Comparison of ENCODE assay signal across 16 cellular contexts in the genomic region with DNA sequence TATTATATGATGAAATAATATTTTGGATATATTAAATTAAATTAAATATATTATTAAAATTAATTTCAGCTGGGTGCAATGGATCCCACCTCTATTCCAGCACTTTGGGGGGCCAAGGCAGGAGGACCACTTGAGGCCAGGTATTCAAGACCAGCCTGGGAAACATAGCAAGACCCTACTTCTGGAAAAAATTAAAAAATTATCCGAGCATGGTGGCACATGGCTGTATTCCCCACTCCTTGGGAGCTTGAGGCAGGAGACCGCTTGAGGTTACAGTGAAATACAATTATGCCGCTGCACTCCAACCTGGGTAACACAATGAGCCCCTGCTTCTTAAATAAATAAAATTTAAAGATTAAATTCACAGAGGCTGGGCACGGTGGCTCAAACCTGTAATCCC.
DNase-seq lines count a peak whose midpoint lies in the region; ATAC-seq and TF ChIP-seq lines count a peak whose summit lies in the region.
"Had no signal": no experiment of that assay in that cellular context is flagged by ENCODE, and none has a peak within 500 bp of the region (broad histone marks: within the 10 kb centered on the region; RNA-seq: fewer than 3 reads in every experiment).

No MANE protein-coding gene starts in this region.

- ATAC-seq in gastrocnemius medialis: no peak
- no peak for ATAC-seq in upper lobe of right lung
- ATAC-seq: SK-N-SH treated with all-trans-retinoic acid at 6 μM for 48 hours had no signal

- POLR2A ChIA-PET in CD4-positive, alpha-beta memory T cell (lab: Charles Lee; ENCODE audit: partially characterized antibody): interaction anchor here (0.7 to 8.1 kb wide), 18 partner anchors 11 to 134 kb away, joined by 3 to 108 read pairs (median 8); a partner anchor contains a TSS

- peak overlapping the region in 3 of 7 donors; percentile 70 to 95 (median 95) for H3K27ac Mint-ChIP-seq in CD4-positive, alpha-beta memory T cell

- peak in 1 of 5 donors; percentile 5 for DNase-seq in CD4-positive, alpha-beta memory T cell
- peak; percentile 6 for DNase-seq in ecto neural progenitor cell (ENCODE audit: low spot score)
- DNase-seq in gastrocnemius medialis: no peak
- DNase-seq in OCI-M1 (lab: John Stamatoyannopoulos, UW): no peak
- no peak for DNase-seq in superior temporal gyrus (ENCODE audit: extremely low spot score)
- no peak for DNase-seq in upper lobe of right lung
- DNase-seq: Calu3, erythroblast, foreskin melanocyte, NCI-H1092, NCI-H2029 treated with DMSO at 0.1 percent for 48 hours, RPMI8226, small intestine had no signal

- peaks cover 0 to 2% (median 0%) of the 10 kb centered on the region in 8 donors for H3K9me3 Mint-ChIP-seq in CD4-positive, alpha-beta memory T cell
- H3K9me3 Mint-ChIP-seq: naive thymus-derived CD8-positive, alpha-beta T cell had no signal

- H3K4me1 ChIP-seq in BLaER1 (peaks cover 31% of the 10 kb centered on the region), gastrocnemius medialis (peaks cover 41 to 51% of the 10 kb centered on the region in 2 donors), upper lobe of right lung (peaks cover 52% of the 10 kb centered on the region)
- H3K4me1 ChIP-seq in CD4-positive, alpha-beta memory T cell (ENCODE audit: insufficient read depth, low read length): peaks cover 97% of the 10 kb centered on the region

- intact Hi-C loops in CD4-positive, alpha-beta memory T cell (cut with micrococcal nuclease): no loop called here
- intact Hi-C loops in gastrocnemius medialis (cut with DNase I; ENCODE audit: low total_unique reads): no loop called here
- intact Hi-C loops in upper lobe of right lung (cut with DNase I): no loop called here

- no peak overlapping the region for H3K9ac ChIP-seq in BLaER1

- TF ChIP-seq CTCF in gastrocnemius medialis (IDR thresholded peaks at IDR 0.05 in 4 of 5, conservative IDR thresholded peaks at IDR 0.05 in 1 of 5) (no peak), upper lobe of right lung (IDR thresholded peaks at IDR 0.05) (no peak)

- H3K4me2 ChIP-seq in BLaER1: peak overlapping the region; percentile 73

- no peak overlapping the region for H3K27ac ChIP-seq in BLaER1
- peak overlapping the region; percentile 77 for H3K27ac ChIP-seq in CD4-positive, alpha-beta memory T cell (ENCODE audit: low read depth, low read length)
- peak overlapping the region in 3 of 4 donors; percentile 42 to 58 (median 48) for H3K27ac ChIP-seq in gastrocnemius medialis
- no peak overlapping the region for H3K27ac ChIP-seq in upper lobe of right lung

- H3K4me3 Mint-ChIP-seq in CD4-positive, alpha-beta memory T cell: peak overlapping the region in 3 of 8 donors; percentile 9 to 85 (median 10)

- no peak for TF ChIP-seq POLR2A in gastrocnemius medialis (IDR thresholded peaks at IDR 0.05)

- no peak overlapping the region for H3K4me3 ChIP-seq in BLaER1
- no peak overlapping the region for H3K4me3 ChIP-seq in CD4-positive, alpha-beta memory T cell (ENCODE audit: low read length in 2 of 2)
- H3K4me3 ChIP-seq in gastrocnemius medialis: no peak overlapping the region
- no peak overlapping the region for H3K4me3 ChIP-seq in upper lobe of right lung

- no peaks in the 10 kb centered on the region for H3K9me3 ChIP-seq in BLaER1
- no peaks in the 10 kb centered on the region for H3K9me3 ChIP-seq in CD4-positive, alpha-beta memory T cell (ENCODE audit: control insufficient read depth in 1 of 2, low read length in 2 of 2)
- H3K9me3 ChIP-seq in gastrocnemius medialis: no peaks in the 10 kb centered on the region
- H3K9me3 ChIP-seq in upper lobe of right lung: no peaks in the 10 kb centered on the region

- in situ Hi-C loops in gastrocnemius medialis (cut with MboI; ENCODE audit: low sequenced_read_pairs in 4 of 4): loop anchor here in 2 of 4 donors (5.0 to 10.0 kb wide), 2 partner anchors 61 to 64 kb away; a partner anchor contains a TSS

- peaks cover 59% of the 10 kb centered on the region for H4K20me1 ChIP-seq in BLaER1

- CTCF ChIA-PET in CD4-positive, alpha-beta memory T cell (lab: Charles Lee; ENCODE audit: partially characterized antibody): interaction anchor here (1.0 to 10.0 kb wide), 9 partner anchors 34 to 135 kb away, joined by 3 to 224 read pairs (median 17); a partner anchor contains a TSS

- peaks cover 55 to 94% (median 81%) of the 10 kb centered on the region in 4 donors for H3K4me1 Mint-ChIP-seq in CD4-positive, alpha-beta memory T cell

- H3K27me3 ChIP-seq in BLaER1: peaks cover 61% of the 10 kb centered on the region
- no peaks in the 10 kb centered on the region for H3K27me3 ChIP-seq in CD4-positive, alpha-beta memory T cell (ENCODE audit: insufficient read depth, low read length)
- no peaks in the 10 kb centered on the region for H3K27me3 ChIP-seq in gastrocnemius medialis
- no peaks in the 10 kb centered on the region for H3K27me3 ChIP-seq in upper lobe of right lung

- no peaks in the 10 kb centered on the region for H3K27me3 Mint-ChIP-seq in CD4-positive, alpha-beta memory T cell
- H3K27me3 Mint-ChIP-seq: naive thymus-derived CD8-positive, alpha-beta T cell had no signal

- peaks cover 23 to 47% of the 10 kb centered on the region in 2 donors for H3K36me3 Mint-ChIP-seq in CD4-positive, alpha-beta memory T cell
- H3K36me3 Mint-ChIP-seq: naive thymus-derived CD8-positive, alpha-beta T cell had no signal

- H3K36me3 ChIP-seq in BLaER1 (no peaks in the 10 kb centered on the region), gastrocnemius medialis (no peaks in the 10 kb centered on the region), upper lobe of right lung (peaks cover 10% of the 10 kb centered on the region)
- peaks cover 24% of the 10 kb centered on the region for H3K36me3 ChIP-seq in CD4-positive, alpha-beta memory T cell (ENCODE audit: insufficient read depth, low read length)

Comparison
In these comparisons a context has a peak if more than half of its experiments do, and no peak if none do; other contexts are left out.
1. H3K27ac ChIP-seq: peak in CD4-positive, alpha-beta memory T cell (single experiment) and gastrocnemius medialis (3 of 4); none in BLaER1 (single experiment) and upper lobe of right lung (single experiment).